ENCODE assay signal across 12 cellular contexts in the genomic region with DNA sequence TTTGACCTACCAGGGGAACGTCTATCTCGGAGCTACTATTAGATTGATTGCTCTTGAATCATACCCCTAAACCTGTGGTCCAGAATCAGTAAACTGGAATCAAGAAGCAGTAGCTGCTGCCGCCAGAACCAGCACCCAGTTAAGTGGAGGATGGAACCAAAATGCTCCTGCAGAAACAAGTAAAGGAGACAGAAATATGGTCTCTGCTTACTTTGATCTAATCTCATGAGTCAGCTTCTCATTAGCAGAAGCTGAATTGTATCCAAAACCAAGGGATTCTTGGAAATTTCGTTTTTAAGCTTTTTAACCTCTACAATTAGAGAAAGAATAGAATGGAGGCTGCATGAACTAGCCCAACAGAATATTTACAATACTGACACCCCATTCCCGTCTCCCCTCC. TPM values are rescaled to one million over a fixed set of nuclear protein-coding genes. Genes with fewer than 3 reads are reported as not detected.
DNase-seq lines count a peak whose midpoint lies in the region; ATAC-seq and TF ChIP-seq lines count a peak whose summit lies in the region.
"Had no signal": no experiment of that assay in that cellular context is flagged by ENCODE, and none has a peak within 500 bp of the region (broad histone marks: within the 10 kb centered on the region; RNA-seq: fewer than 3 reads in every experiment).

No MANE protein-coding gene starts in this region.

- no peak for TF ChIP-seq CTCF in thoracic aorta (IDR thresholded peaks at IDR 0.05)
- no peak for TF ChIP-seq CTCF in BE2C (IDR thresholded peaks at IDR 0.05; ENCODE audit: low read depth, low read length)

- CTCF ChIA-PET in activated naive CD4-positive, alpha-beta T cell treated with anti-CD3 and anti-CD28 coated beads for 36 hours (lab: Charles Lee): interaction anchor here (1.0 to 6.9 kb wide), 8 partner anchors 11 to 88 kb away, joined by 3 to 33 read pairs (median 5); a partner anchor contains a TSS
- CTCF ChIA-PET in activated CD8-positive, alpha-beta T cell treated with anti-CD3 and anti-CD28 coated beads, Interleukin-2, amount 10 ng/mL, durations not matched to agents 7 days and 5 days (lab: Charles Lee): interaction anchor here (1.0 to 6.8 kb wide), 18 partner anchors 13 to 146 kb away, joined by 3 to 44 read pairs (median 4); a partner anchor contains a TSS

- peak overlapping the region; percentile 69 to 90 for H3K27ac ChIP-seq in thoracic aorta

- H3K36me3 Mint-ChIP-seq in activated naive CD4-positive, alpha-beta T cell treated with anti-CD3 and anti-CD28 coated beads for 36 hours (ENCODE audit: low read depth): peaks cover 62% of the 10 kb centered on the region
- H3K36me3 Mint-ChIP-seq in activated CD8-positive, alpha-beta T cell treated with anti-CD3 and anti-CD28 coated beads, Interleukin-2, amount 10 ng/mL, durations not matched to agents 7 days and 5 days (ENCODE audit: low read depth): peaks cover 84% of the 10 kb centered on the region
- peaks cover 0 to 17% (median 14%) of the 10 kb centered on the region in 3 donors for H3K36me3 Mint-ChIP-seq in immature natural killer cell

- H3K9me3 Mint-ChIP-seq in activated naive CD4-positive, alpha-beta T cell treated with anti-CD3 and anti-CD28 coated beads for 36 hours: no peaks in the 10 kb centered on the region
- H3K9me3 Mint-ChIP-seq in activated CD8-positive, alpha-beta T cell treated with anti-CD3 and anti-CD28 coated beads, Interleukin-2, amount 10 ng/mL, durations not matched to agents 7 days and 5 days (ENCODE audit: insufficient read depth): no peaks in the 10 kb centered on the region
- H3K9me3 Mint-ChIP-seq in immature natural killer cell: no peaks in the 10 kb centered on the region

- POLR2A ChIA-PET in activated CD8-positive, alpha-beta T cell treated with anti-CD3 and anti-CD28 coated beads, Interleukin-2, amount 10 ng/mL, durations not matched to agents 7 days and 5 days (lab: Charles Lee): interaction anchor here (1.1 to 7.4 kb wide), 5 partner anchors 21 to 53 kb away, joined by 3 to 57 read pairs (median 12); a partner anchor contains a TSS

- DNase-seq in activated naive CD4-positive, alpha-beta T cell treated with anti-CD3 and anti-CD28 coated beads for 36 hours: no peak
- DNase-seq in activated naive CD4-positive, alpha-beta T cell treated with anti-CD3 and anti-CD28 coated beads, Interleukin-2, amount 50 U/mL, for 16 hours: no peak
- no peak for DNase-seq in activated CD8-positive, alpha-beta T cell treated with anti-CD3 and anti-CD28 coated beads, Interleukin-2, amount 10 ng/mL, durations not matched to agents 7 days and 5 days
- no peak for DNase-seq in immature natural killer cell
- DNase-seq in thoracic aorta (ENCODE audit: low spot score): no peak
- no peak for DNase-seq in NCI-H524 (lab: John Stamatoyannopoulos, UW)
- no peak for DNase-seq in BE2C
- DNase-seq in T-helper 9 cell: no peak
- DNase-seq: effector CD8-positive, alpha-beta T cell; islet precursor cell; NCI-H146; retina had no signal

- H3K4me1 Mint-ChIP-seq in activated naive CD4-positive, alpha-beta T cell treated with anti-CD3 and anti-CD28 coated beads for 36 hours (ENCODE audit: low read depth): peaks cover 88% of the 10 kb centered on the region
- peaks cover 79% of the 10 kb centered on the region for H3K4me1 Mint-ChIP-seq in activated CD8-positive, alpha-beta T cell treated with anti-CD3 and anti-CD28 coated beads, Interleukin-2, amount 10 ng/mL, durations not matched to agents 7 days and 5 days (ENCODE audit: low read depth)
- peaks cover 81 to 97% of the 10 kb centered on the region in 2 donors for H3K4me1 Mint-ChIP-seq in immature natural killer cell

- H3K4me3 Mint-ChIP-seq in activated naive CD4-positive, alpha-beta T cell treated with anti-CD3 and anti-CD28 coated beads for 36 hours: no peak overlapping the region
- H3K4me3 Mint-ChIP-seq in activated CD8-positive, alpha-beta T cell treated with anti-CD3 and anti-CD28 coated beads, Interleukin-2, amount 10 ng/mL, durations not matched to agents 7 days and 5 days: peak overlapping the region; percentile 71
- peak overlapping the region; percentile 70 to 82 (median 78) for H3K4me3 Mint-ChIP-seq in immature natural killer cell

- H3K27me3 ChIP-seq in thoracic aorta (replicated peaks; ENCODE audit: insufficient read depth) (no peaks in the 10 kb centered on the region), BE2C (no peaks in the 10 kb centered on the region)

- H3K4me3 ChIP-seq in thoracic aorta (no peak overlapping the region), BE2C (ENCODE audit: low read depth, low read length) (no peak overlapping the region)

- H3K9me3 ChIP-seq in thoracic aorta: no peaks in the 10 kb centered on the region
- H3K9me3 ChIP-seq in BE2C: no peaks in the 10 kb centered on the region

- H3K27me3 Mint-ChIP-seq in activated naive CD4-positive, alpha-beta T cell treated with anti-CD3 and anti-CD28 coated beads for 36 hours (ENCODE audit: low read depth): no peaks in the 10 kb centered on the region
- H3K27me3 Mint-ChIP-seq in activated CD8-positive, alpha-beta T cell treated with anti-CD3 and anti-CD28 coated beads, Interleukin-2, amount 10 ng/mL, durations not matched to agents 7 days and 5 days (ENCODE audit: low read depth): no peaks in the 10 kb centered on the region
- H3K27me3 Mint-ChIP-seq in immature natural killer cell (ENCODE audit: low read depth in 3 of 3): peaks cover 0 to 2% (median 0%) of the 10 kb centered on the region in 3 donors

- no peak for ATAC-seq in activated CD8-positive, alpha-beta T cell treated with anti-CD3 and anti-CD28 coated beads, Interleukin-2, amount 10 ng/mL, durations not matched to agents 7 days and 5 days
- ATAC-seq in thoracic aorta (ENCODE audit: insufficient number of reproducible peaks, low FRiP score, low read depth): no peak

- peaks cover 52 to 67% of the 10 kb centered on the region in 2 donors for H3K4me1 ChIP-seq in thoracic aorta (ENCODE audit: control insufficient read depth in 1 of 2, low read depth in 2 of 2)
- no peaks in the 10 kb centered on the region for H3K4me1 ChIP-seq in BE2C

- intact Hi-C loops in activated naive CD4-positive, alpha-beta T cell treated with anti-CD3 and anti-CD28 coated beads for 36 hours (cut with micrococcal nuclease): no loop called here

- H3K27ac Mint-ChIP-seq in activated naive CD4-positive, alpha-beta T cell treated with anti-CD3 and anti-CD28 coated beads for 36 hours: peak overlapping the region; percentile 94
- H3K27ac Mint-ChIP-seq in activated CD8-positive, alpha-beta T cell treated with anti-CD3 and anti-CD28 coated beads, Interleukin-2, amount 10 ng/mL, durations not matched to agents 7 days and 5 days: peak overlapping the region; percentile 97
- peak overlapping the region; percentile 90 to 98 (median 94) for H3K27ac Mint-ChIP-seq in immature natural killer cell

- peaks cover 4% of the 10 kb centered on the region for H3K36me3 ChIP-seq in thoracic aorta
- H3K36me3 ChIP-seq in BE2C: peaks cover 35% of the 10 kb centered on the region

RNA-seq across cellular contexts. Expression of a gene that starts 42.6 kb away (rescaled TPM):
- 10 to 100 TPM; 10.6 to 11.2 TPM for total RNA-seq in activated naive CD4-positive, alpha-beta T cell treated with anti-CD3 and anti-CD28 coated beads for 36 hours
- 10 to 100 TPM; 19.9 to 20.3 TPM for total RNA-seq in activated CD8-positive, alpha-beta T cell treated with anti-CD3 and anti-CD28 coated beads, Interleukin-2, amount 10 ng/mL, durations not matched to agents 7 days and 5 days
- polyA plus RNA-seq in immature natural killer cell: 10 to 100 TPM in 2 of 3 donors, 1 to 10 TPM in 1; 9.8 to 20.0 (median 13.7) TPM
- total RNA-seq in thoracic aorta: 10 to 100 TPM; 13.5 to 22.9 TPM
- 1.1 TPM for polyA plus RNA-seq in BE2C (2012; ENCODE audit: insufficient read depth, insufficient read length, low read depth)

RNA-seq across cellular contexts. Expression of a gene that starts 49.4 kb away (rescaled TPM):
- total RNA-seq in activated naive CD4-positive, alpha-beta T cell treated with anti-CD3 and anti-CD28 coated beads for 36 hours: 10 to 100 TPM; 65.0 to 65.9 TPM
- total RNA-seq in activated CD8-positive, alpha-beta T cell treated with anti-CD3 and anti-CD28 coated beads, Interleukin-2, amount 10 ng/mL, durations not matched to agents 7 days and 5 days: 100 to 1,000 TPM; 122 to 123 TPM
- polyA plus RNA-seq in immature natural killer cell: 10 to 100 TPM in 2 of 3 donors, 1 to 10 TPM in 1; 7.1 to 34.6 (median 16.0) TPM
- 10 to 100 TPM; 53.6 to 69.2 TPM for total RNA-seq in thoracic aorta
- polyA plus RNA-seq in BE2C (2012; ENCODE audit: insufficient read depth, insufficient read length, low read depth): 90.2 TPM
